11 cellular contexts compared by ENCODE assay signal in genomic region chr4:37844204-37844603, GRCh38.
"Had no signal": no experiment of that assay in that cellular context is flagged by ENCODE, and none has a peak within 500 bp of the region (broad histone marks: within the 10 kb centered on the region; RNA-seq: fewer than 3 reads in every experiment).

No MANE protein-coding gene starts in this region.

- H3K4me3 ChIP-seq: GM23248, GM23338, HAP-1 had no signal

- H3K4me1 ChIP-seq: HAP-1 had no signal

- DNase-seq: GM23248, GOT3, H7, H9, HCEC 1CT, HFFc6 had no signal

- H3K27ac Mint-ChIP-seq: GM23338, H9, HFFc6 had no signal

- H3K4me2 ChIP-seq: GM23338 had no signal

- H3K9ac ChIP-seq: GM23248 had no signal

- H3K4me1 Mint-ChIP-seq: GM23338 had no signal

- H3K9me3 ChIP-seq: HAP-1 had no signal

- H3K27ac ChIP-seq: GM23248 had no signal

- ATAC-seq: GM23338, HCT116 had no signal

- H3K4me3 Mint-ChIP-seq: GM23338, H9, HFFc6 had no signal

- H2AFZ ChIP-seq: GM23248, GM23338 had no signal

- FAIRE-seq: H1, H54 had no signal

- H3K9me3 Mint-ChIP-seq: GM23338, H9, HFFc6 had no signal
